Comparison of ENCODE assay signal across 2 cellular contexts in the genomic region with DNA sequence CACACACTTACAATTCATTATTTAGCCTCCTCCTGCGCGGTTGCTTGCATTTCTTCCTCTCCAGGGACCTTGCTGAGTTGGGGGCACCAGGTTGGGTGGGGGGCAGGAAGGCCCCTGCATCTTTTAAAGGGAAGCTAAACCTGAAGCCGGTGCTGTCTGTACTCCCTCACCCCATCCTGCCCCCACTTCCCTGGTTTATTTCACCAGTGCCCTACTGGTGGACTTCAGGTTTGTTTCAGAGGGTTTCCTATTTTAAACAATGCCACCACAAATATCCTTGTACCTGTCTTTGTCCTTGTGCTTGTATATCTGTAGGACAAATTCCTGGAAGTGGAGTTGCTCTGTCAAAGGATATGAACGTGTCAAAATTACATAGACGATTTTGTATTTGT.
TF ChIP-seq lines count a peak whose summit lies in the region.

No MANE protein-coding gene starts in this region.

TF ChIP-seq in GM23338, 12 proteins besides CTCF, POLR2A, EP300 and RAD21 (continues in another document):
- TF ChIP-seq, protein P1, sequence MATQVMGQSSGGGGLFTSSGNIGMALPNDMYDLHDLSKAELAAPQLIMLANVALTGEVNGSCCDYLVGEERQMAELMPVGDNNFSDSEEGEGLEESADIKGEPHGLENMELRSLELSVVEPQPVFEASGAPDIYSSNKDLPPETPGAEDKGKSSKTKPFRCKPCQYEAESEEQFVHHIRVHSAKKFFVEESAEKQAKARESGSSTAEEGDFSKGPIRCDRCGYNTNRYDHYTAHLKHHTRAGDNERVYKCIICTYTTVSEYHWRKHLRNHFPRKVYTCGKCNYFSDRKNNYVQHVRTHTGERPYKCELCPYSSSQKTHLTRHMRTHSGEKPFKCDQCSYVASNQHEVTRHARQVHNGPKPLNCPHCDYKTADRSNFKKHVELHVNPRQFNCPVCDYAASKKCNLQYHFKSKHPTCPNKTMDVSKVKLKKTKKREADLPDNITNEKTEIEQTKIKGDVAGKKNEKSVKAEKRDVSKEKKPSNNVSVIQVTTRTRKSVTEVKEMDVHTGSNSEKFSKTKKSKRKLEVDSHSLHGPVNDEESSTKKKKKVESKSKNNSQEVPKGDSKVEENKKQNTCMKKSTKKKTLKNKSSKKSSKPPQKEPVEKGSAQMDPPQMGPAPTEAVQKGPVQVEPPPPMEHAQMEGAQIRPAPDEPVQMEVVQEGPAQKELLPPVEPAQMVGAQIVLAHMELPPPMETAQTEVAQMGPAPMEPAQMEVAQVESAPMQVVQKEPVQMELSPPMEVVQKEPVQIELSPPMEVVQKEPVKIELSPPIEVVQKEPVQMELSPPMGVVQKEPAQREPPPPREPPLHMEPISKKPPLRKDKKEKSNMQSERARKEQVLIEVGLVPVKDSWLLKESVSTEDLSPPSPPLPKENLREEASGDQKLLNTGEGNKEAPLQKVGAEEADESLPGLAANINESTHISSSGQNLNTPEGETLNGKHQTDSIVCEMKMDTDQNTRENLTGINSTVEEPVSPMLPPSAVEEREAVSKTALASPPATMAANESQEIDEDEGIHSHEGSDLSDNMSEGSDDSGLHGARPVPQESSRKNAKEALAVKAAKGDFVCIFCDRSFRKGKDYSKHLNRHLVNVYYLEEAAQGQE (IDR thresholded peaks at IDR 0.05; ENCODE audit: unreplicated experiment) = no peak
- TF ChIP-seq POLR2AphosphoS5 (IDR thresholded peaks at IDR 0.05; ENCODE audit: low read depth) = no peak
- no peak for TF ChIP-seq JUNB (IDR thresholded peaks at IDR 0.05; ENCODE audit: unreplicated experiment)
- TF ChIP-seq STAT1 (IDR thresholded peaks at IDR 0.05; ENCODE audit: unreplicated experiment) = no peak
- no peak for TF ChIP-seq ZNF462 (CRISPR knock-in tag; IDR thresholded peaks at IDR 0.05)
- TF ChIP-seq, protein P2, sequence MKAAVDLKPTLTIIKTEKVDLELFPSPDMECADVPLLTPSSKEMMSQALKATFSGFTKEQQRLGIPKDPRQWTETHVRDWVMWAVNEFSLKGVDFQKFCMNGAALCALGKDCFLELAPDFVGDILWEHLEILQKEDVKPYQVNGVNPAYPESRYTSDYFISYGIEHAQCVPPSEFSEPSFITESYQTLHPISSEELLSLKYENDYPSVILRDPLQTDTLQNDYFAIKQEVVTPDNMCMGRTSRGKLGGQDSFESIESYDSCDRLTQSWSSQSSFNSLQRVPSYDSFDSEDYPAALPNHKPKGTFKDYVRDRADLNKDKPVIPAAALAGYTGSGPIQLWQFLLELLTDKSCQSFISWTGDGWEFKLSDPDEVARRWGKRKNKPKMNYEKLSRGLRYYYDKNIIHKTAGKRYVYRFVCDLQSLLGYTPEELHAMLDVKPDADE (IDR thresholded peaks at IDR 0.05) = no peak
- TF ChIP-seq CREB1 (CRISPR knock-in tag; IDR thresholded peaks at IDR 0.05; ENCODE audit: low read depth) = no peak
- TF ChIP-seq EZH2phosphoT487 (IDR thresholded peaks at IDR 0.05; ENCODE audit: unreplicated experiment) = no peak
- no peak for TF ChIP-seq ZNF114 (CRISPR knock-in tag; IDR thresholded peaks at IDR 0.05)
- no peak for TF ChIP-seq NANOG (IDR thresholded peaks at IDR 0.05; ENCODE audit: borderline replicate concordance)

TF ChIP-seq in WTC11, 78 proteins besides CTCF, POLR2A, EP300 and RAD21:
- TF ChIP-seq NR2C2 (CRISPR knock-in tag; IDR thresholded peaks at IDR 0.05) = no peak
- TF ChIP-seq FOXK1 (CRISPR knock-in tag; IDR thresholded peaks at IDR 0.05) = no peak
- TF ChIP-seq CREM (CRISPR knock-in tag; IDR thresholded peaks at IDR 0.05) = no peak
- no peak for TF ChIP-seq GABPB1 (CRISPR knock-in tag; IDR thresholded peaks at IDR 0.05)
- TF ChIP-seq CDX4 (CRISPR knock-in tag; IDR thresholded peaks at IDR 0.05; ENCODE audit: borderline replicate concordance) = no peak
- no peak for TF ChIP-seq PRRX2 (CRISPR knock-in tag; IDR thresholded peaks at IDR 0.05)
- TF ChIP-seq, protein P3, sequence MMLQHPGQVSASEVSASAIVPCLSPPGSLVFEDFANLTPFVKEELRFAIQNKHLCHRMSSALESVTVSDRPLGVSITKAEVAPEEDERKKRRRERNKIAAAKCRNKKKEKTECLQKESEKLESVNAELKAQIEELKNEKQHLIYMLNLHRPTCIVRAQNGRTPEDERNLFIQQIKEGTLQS (CRISPR knock-in tag; conservative IDR thresholded peaks at IDR 0.05) = no peak
- TF ChIP-seq, protein P4, sequence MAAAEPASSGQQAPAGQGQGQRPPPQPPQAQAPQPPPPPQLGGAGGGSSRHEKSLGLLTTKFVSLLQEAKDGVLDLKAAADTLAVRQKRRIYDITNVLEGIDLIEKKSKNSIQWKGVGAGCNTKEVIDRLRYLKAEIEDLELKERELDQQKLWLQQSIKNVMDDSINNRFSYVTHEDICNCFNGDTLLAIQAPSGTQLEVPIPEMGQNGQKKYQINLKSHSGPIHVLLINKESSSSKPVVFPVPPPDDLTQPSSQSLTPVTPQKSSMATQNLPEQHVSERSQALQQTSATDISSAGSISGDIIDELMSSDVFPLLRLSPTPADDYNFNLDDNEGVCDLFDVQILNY (CRISPR knock-in tag; IDR thresholded peaks at IDR 0.05) = no peak
- TF ChIP-seq, protein P5, sequence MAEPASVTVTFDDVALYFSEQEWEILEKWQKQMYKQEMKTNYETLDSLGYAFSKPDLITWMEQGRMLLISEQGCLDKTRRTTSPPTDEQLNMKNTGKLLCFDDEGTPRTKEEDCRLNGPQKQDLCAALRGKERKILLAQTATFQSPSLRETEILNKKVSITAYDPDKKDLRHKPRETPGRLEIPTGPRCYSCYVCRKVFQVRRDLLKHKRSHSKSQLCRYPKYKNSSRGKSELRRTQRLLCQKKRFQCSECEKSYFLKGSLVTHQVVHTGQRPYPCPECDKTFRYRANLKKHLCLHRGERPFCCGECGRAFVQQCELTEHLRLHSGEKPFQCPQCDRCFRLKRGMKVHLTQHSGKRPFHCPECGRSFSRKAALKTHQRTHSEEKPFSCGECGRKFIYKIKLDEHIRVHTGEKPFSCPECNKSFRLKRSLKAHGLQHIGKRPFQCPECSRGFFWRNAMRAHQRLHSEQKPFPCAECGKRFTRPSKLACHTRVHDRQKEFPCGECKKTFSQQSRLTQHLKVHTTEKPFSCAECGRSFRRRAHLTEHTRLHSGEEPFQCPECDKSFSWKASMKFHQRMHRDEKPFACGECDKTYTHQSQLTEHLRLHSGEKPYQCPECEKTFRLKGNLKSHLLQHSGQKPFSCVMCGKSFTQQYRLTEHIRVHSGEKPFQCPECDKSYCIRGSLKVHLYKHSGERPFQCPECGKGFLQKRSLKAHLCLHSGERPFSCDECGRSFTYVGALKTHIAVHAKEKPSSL (CRISPR knock-in tag; conservative IDR thresholded peaks at IDR 0.05) = no peak
- no peak for TF ChIP-seq SMAD3 (CRISPR knock-in tag; IDR thresholded peaks at IDR 0.05; ENCODE audit: borderline replicate concordance)
- TF ChIP-seq ZNF512 (CRISPR knock-in tag; IDR thresholded peaks at IDR 0.05; ENCODE audit: borderline replicate concordance) = no peak
- TF ChIP-seq TEAD4 (CRISPR knock-in tag; IDR thresholded peaks at IDR 0.05) = no peak
- TF ChIP-seq SMAD4 (CRISPR knock-in tag; IDR thresholded peaks at IDR 0.05) = no peak
- TF ChIP-seq, protein P6, sequence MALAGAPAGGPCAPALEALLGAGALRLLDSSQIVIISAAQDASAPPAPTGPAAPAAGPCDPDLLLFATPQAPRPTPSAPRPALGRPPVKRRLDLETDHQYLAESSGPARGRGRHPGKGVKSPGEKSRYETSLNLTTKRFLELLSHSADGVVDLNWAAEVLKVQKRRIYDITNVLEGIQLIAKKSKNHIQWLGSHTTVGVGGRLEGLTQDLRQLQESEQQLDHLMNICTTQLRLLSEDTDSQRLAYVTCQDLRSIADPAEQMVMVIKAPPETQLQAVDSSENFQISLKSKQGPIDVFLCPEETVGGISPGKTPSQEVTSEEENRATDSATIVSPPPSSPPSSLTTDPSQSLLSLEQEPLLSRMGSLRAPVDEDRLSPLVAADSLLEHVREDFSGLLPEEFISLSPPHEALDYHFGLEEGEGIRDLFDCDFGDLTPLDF (CRISPR knock-in tag; IDR thresholded peaks at IDR 0.05) = no peak
- TF ChIP-seq CREB1 (CRISPR knock-in tag; IDR thresholded peaks at IDR 0.05) = no peak
- no peak for TF ChIP-seq ZBTB21 (CRISPR knock-in tag; IDR thresholded peaks at IDR 0.05; ENCODE audit: borderline replicate concordance)
- TF ChIP-seq, protein P7, sequence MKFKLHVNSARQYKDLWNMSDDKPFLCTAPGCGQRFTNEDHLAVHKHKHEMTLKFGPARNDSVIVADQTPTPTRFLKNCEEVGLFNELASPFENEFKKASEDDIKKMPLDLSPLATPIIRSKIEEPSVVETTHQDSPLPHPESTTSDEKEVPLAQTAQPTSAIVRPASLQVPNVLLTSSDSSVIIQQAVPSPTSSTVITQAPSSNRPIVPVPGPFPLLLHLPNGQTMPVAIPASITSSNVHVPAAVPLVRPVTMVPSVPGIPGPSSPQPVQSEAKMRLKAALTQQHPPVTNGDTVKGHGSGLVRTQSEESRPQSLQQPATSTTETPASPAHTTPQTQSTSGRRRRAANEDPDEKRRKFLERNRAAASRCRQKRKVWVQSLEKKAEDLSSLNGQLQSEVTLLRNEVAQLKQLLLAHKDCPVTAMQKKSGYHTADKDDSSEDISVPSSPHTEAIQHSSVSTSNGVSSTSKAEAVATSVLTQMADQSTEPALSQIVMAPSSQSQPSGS (CRISPR knock-in tag; IDR thresholded peaks at IDR 0.05; ENCODE audit: borderline replicate concordance, low read depth) = no peak
TF ChIP-seq in WTC11: peak in this region for 0.
